Comparison of ENCODE assay signal across 1 cellular context in the genomic region with DNA sequence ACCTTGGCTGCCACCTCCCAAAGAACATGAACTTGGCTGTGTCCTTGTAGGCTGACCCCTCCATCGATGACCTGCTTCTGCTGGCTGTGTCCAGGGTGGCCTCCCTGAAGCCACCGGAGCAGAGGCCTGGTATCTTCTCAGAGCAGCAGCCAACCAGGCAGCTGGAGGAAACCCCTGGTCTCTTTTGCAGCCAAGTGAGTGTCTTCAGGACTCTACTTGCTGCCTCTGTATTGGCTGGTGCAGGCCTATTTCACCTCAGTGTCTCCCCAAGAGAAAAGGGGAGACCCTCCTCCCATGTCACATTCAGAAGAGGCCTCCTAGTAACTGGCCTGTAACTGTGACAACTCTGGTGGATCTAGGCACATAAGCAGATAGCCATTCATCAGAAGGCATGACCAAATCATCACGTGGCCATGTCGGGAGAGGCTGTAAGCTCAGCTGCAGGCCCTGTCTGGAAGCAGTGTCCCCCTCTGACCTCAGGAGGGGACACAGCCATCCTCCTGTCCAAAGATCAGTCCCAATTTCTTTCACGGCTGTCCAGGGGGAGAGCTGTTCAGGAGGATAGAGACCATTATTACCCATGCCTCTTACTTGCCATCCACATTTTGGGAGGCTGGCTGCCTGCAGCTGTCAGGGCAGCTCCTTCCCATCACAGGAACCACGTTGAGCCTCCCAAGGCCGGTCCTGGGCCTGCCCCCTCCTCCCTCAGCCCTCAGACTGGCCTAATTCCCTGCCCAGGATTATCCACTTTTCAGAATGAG.
TF ChIP-seq lines count a peak whose summit lies in the region.

No MANE protein-coding gene starts in this region.

TF ChIP-seq in HepG2, 621 proteins besides CTCF, POLR2A, EP300 and RAD21 (continued from another document and continues in another):
- TF ChIP-seq, protein P1, sequence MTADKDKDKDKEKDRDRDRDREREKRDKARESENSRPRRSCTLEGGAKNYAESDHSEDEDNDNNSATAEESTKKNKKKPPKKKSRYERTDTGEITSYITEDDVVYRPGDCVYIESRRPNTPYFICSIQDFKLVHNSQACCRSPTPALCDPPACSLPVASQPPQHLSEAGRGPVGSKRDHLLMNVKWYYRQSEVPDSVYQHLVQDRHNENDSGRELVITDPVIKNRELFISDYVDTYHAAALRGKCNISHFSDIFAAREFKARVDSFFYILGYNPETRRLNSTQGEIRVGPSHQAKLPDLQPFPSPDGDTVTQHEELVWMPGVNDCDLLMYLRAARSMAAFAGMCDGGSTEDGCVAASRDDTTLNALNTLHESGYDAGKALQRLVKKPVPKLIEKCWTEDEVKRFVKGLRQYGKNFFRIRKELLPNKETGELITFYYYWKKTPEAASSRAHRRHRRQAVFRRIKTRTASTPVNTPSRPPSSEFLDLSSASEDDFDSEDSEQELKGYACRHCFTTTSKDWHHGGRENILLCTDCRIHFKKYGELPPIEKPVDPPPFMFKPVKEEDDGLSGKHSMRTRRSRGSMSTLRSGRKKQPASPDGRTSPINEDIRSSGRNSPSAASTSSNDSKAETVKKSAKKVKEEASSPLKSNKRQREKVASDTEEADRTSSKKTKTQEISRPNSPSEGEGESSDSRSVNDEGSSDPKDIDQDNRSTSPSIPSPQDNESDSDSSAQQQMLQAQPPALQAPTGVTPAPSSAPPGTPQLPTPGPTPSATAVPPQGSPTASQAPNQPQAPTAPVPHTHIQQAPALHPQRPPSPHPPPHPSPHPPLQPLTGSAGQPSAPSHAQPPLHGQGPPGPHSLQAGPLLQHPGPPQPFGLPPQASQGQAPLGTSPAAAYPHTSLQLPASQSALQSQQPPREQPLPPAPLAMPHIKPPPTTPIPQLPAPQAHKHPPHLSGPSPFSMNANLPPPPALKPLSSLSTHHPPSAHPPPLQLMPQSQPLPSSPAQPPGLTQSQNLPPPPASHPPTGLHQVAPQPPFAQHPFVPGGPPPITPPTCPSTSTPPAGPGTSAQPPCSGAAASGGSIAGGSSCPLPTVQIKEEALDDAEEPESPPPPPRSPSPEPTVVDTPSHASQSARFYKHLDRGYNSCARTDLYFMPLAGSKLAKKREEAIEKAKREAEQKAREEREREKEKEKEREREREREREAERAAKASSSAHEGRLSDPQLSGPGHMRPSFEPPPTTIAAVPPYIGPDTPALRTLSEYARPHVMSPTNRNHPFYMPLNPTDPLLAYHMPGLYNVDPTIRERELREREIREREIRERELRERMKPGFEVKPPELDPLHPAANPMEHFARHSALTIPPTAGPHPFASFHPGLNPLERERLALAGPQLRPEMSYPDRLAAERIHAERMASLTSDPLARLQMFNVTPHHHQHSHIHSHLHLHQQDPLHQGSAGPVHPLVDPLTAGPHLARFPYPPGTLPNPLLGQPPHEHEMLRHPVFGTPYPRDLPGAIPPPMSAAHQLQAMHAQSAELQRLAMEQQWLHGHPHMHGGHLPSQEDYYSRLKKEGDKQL (CRISPR knock-in tag; IDR thresholded peaks at IDR 0.05; ENCODE audit: low read depth), result 0 out of 2 replicates have a peak, but pooled peaks have one; percentile 23
- TF ChIP-seq TARDBP (CRISPR knock-in tag; IDR thresholded peaks at IDR 0.05), result peak; percentile 85
- TF ChIP-seq, protein P2, sequence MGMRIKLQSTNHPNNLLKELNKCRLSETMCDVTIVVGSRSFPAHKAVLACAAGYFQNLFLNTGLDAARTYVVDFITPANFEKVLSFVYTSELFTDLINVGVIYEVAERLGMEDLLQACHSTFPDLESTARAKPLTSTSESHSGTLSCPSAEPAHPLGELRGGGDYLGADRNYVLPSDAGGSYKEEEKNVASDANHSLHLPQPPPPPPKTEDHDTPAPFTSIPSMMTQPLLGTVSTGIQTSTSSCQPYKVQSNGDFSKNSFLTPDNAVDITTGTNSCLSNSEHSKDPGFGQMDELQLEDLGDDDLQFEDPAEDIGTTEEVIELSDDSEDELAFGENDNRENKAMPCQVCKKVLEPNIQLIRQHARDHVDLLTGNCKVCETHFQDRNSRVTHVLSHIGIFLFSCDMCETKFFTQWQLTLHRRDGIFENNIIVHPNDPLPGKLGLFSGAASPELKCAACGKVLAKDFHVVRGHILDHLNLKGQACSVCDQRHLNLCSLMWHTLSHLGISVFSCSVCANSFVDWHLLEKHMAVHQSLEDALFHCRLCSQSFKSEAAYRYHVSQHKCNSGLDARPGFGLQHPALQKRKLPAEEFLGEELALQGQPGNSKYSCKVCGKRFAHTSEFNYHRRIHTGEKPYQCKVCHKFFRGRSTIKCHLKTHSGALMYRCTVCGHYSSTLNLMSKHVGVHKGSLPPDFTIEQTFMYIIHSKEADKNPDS (CRISPR knock-in tag; IDR thresholded peaks at IDR 0.05), result no peak
- no peak for TF ChIP-seq ADNP (CRISPR knock-in tag; IDR thresholded peaks at IDR 0.05)
- TF ChIP-seq SMYD3 (CRISPR knock-in tag; IDR thresholded peaks at IDR 0.05), result 0 out of 2 replicates have a peak, but pooled peaks have one; percentile 8
- TF ChIP-seq GATA4 (IDR thresholded peaks at IDR 0.05; ENCODE audit: borderline replicate concordance, low read depth), result 0 out of 2 replicates have a peak, but pooled peaks have one; percentile 29
- peak; percentile 77 for TF ChIP-seq ISL2 (CRISPR knock-in tag; IDR thresholded peaks at IDR 0.05)
- TF ChIP-seq, protein P3, sequence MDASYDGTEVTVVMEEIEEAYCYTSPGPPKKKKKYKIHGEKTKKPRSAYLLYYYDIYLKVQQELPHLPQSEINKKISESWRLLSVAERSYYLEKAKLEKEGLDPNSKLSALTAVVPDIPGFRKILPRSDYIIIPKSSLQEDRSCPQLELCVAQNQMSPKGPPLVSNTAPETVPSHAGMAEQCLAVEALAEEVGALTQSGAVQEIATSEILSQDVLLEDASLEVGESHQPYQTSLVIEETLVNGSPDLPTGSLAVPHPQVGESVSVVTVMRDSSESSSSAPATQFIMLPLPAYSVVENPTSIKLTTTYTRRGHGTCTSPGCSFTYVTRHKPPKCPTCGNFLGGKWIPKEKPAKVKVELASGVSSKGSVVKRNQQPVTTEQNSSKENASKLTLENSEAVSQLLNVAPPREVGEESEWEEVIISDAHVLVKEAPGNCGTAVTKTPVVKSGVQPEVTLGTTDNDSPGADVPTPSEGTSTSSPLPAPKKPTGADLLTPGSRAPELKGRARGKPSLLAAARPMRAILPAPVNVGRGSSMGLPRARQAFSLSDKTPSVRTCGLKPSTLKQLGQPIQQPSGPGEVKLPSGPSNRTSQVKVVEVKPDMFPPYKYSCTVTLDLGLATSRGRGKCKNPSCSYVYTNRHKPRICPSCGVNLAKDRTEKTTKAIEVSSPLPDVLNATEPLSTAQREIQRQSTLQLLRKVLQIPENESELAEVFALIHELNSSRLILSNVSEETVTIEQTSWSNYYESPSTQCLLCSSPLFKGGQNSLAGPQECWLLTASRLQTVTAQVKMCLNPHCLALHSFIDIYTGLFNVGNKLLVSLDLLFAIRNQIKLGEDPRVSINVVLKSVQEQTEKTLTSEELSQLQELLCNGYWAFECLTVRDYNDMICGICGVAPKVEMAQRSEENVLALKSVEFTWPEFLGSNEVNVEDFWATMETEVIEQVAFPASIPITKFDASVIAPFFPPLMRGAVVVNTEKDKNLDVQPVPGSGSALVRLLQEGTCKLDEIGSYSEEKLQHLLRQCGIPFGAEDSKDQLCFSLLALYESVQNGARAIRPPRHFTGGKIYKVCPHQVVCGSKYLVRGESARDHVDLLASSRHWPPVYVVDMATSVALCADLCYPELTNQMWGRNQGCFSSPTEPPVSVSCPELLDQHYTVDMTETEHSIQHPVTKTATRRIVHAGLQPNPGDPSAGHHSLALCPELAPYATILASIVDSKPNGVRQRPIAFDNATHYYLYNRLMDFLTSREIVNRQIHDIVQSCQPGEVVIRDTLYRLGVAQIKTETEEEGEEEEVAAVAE (CRISPR knock-in tag; IDR thresholded peaks at IDR 0.05; ENCODE audit: borderline replicate concordance), result 0 out of 2 replicates have a peak, but pooled peaks have one; percentile 15
- TF ChIP-seq KLF12 (CRISPR knock-in tag; IDR thresholded peaks at IDR 0.05; ENCODE audit: borderline replicate concordance), result no peak
- 0 out of 2 replicates have a peak, but pooled peaks have one; percentile 24 for TF ChIP-seq WIZ (CRISPR knock-in tag; IDR thresholded peaks at IDR 0.05)
- TF ChIP-seq, protein P4, sequence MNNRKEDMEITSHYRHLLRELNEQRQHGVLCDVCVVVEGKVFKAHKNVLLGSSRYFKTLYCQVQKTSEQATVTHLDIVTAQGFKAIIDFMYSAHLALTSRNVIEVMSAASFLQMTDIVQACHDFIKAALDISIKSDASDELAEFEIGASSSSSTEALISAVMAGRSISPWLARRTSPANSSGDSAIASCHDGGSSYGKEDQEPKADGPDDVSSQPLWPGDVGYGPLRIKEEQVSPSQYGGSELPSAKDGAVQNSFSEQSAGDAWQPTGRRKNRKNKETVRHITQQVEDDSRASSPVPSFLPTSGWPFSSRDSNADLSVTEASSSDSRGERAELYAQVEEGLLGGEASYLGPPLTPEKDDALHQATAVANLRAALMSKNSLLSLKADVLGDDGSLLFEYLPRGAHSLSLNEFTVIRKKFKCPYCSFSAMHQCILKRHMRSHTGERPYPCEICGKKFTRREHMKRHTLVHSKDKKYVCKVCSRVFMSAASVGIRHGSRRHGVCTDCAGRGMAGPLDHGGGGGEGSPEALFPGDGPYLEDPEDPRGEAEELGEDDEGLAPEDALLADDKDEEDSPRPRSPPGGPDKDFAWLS (CRISPR knock-in tag; IDR thresholded peaks at IDR 0.05; ENCODE audit: borderline replicate concordance), result no peak
- no peak; the same call in 1 of the 2 replicates for TF ChIP-seq STAG1 (CRISPR knock-in tag; IDR thresholded peaks at IDR 0.05)
- no peak for TF ChIP-seq ZMYM2 (CRISPR knock-in tag; IDR thresholded peaks at IDR 0.05)
- peak; percentile 90 for TF ChIP-seq ZNF709 (CRISPR knock-in tag; IDR thresholded peaks at IDR 0.05)
- 0 out of 2 replicates have a peak, but pooled peaks have one; percentile 13 for TF ChIP-seq HMG20B (CRISPR knock-in tag; conservative IDR thresholded peaks at IDR 0.05)
- peak; percentile 63; the same call in 1 of the 2 replicates for TF ChIP-seq NCOR1 (IDR thresholded peaks at IDR 0.05; ENCODE audit: borderline replicate concordance, low read length)
- peak; percentile 97 for TF ChIP-seq BRD4 (CRISPR knock-in tag; IDR thresholded peaks at IDR 0.05)
- TF ChIP-seq KLF11 (CRISPR knock-in tag; IDR thresholded peaks at IDR 0.05), result peak; percentile 48; the same call in 1 of the 2 replicates
- no peak for TF ChIP-seq MYNN (CRISPR knock-in tag; IDR thresholded peaks at IDR 0.05; ENCODE audit: low read depth)
- 0 out of 2 replicates have a peak, but pooled peaks have one; percentile 31 for TF ChIP-seq ZNF343 (CRISPR knock-in tag; IDR thresholded peaks at IDR 0.05)
- no peak for TF ChIP-seq NONO (IDR thresholded peaks at IDR 0.05)
- TF ChIP-seq NONO (CRISPR knock-in tag; conservative IDR thresholded peaks at IDR 0.05), result no peak
- TF ChIP-seq PITX1 (CRISPR knock-in tag; IDR thresholded peaks at IDR 0.05), result no peak
- TF ChIP-seq ZNF556 (CRISPR knock-in tag; IDR thresholded peaks at IDR 0.05; ENCODE audit: borderline replicate concordance), result peak; percentile 72; the same call in 1 of the 2 replicates
- 0 out of 2 replicates have a peak, but pooled peaks have one; percentile 40 for TF ChIP-seq ELF4 (CRISPR knock-in tag; IDR thresholded peaks at IDR 0.05; ENCODE audit: borderline replicate concordance)
- peak; percentile 50; the same call in 1 of the 2 replicates for TF ChIP-seq DR1 (CRISPR knock-in tag; IDR thresholded peaks at IDR 0.05)
- TF ChIP-seq MAF1 (CRISPR knock-in tag; IDR thresholded peaks at IDR 0.05; ENCODE audit: borderline replicate concordance), result no peak
- no peak for TF ChIP-seq ZNF326 (CRISPR knock-in tag; IDR thresholded peaks at IDR 0.05; ENCODE audit: borderline replicate concordance)
- TF ChIP-seq, protein P5, sequence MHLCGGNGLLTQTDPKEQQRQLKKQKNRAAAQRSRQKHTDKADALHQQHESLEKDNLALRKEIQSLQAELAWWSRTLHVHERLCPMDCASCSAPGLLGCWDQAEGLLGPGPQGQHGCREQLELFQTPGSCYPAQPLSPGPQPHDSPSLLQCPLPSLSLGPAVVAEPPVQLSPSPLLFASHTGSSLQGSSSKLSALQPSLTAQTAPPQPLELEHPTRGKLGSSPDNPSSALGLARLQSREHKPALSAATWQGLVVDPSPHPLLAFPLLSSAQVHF (CRISPR knock-in tag; IDR thresholded peaks at IDR 0.05), result no peak
- no peak for TF ChIP-seq NR3C1 (CRISPR knock-in tag; IDR thresholded peaks at IDR 0.05)
- TF ChIP-seq, protein P6, sequence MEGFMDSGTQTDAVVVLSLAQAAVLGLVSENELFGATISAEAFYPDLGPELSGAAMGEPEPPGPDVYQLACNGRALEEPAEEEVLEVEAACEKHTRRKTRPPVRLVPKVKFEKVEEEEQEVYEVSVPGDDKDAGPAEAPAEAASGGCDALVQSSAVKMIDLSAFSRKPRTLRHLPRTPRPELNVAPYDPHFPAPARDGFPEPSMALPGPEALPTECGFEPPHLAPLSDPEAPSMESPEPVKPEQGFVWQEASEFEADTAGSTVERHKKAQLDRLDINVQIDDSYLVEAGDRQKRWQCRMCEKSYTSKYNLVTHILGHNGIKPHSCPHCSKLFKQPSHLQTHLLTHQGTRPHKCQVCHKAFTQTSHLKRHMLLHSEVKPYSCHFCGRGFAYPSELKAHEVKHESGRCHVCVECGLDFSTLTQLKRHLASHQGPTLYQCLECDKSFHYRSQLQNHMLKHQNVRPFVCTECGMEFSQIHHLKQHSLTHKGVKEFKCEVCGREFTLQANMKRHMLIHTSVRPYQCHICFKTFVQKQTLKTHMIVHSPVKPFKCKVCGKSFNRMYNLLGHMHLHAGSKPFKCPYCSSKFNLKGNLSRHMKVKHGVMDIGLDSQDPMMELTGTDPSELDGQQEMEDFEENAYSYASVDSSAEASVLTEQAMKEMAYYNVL (CRISPR knock-in tag; IDR thresholded peaks at IDR 0.05; ENCODE audit: borderline replicate concordance), result peak; percentile 80; the same call in 1 of the 2 replicates
- peak; percentile 94 for TF ChIP-seq ZNF788 (CRISPR knock-in tag; IDR thresholded peaks at IDR 0.05; ENCODE audit: borderline replicate concordance)
- TF ChIP-seq, protein P7, sequence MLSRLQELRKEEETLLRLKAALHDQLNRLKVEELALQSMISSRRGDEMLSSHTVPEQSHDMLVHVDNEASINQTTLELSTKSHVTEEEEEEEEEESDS (CRISPR knock-in tag; IDR thresholded peaks at IDR 0.05; ENCODE audit: borderline replicate concordance), result no peak
- TF ChIP-seq, protein P8, sequence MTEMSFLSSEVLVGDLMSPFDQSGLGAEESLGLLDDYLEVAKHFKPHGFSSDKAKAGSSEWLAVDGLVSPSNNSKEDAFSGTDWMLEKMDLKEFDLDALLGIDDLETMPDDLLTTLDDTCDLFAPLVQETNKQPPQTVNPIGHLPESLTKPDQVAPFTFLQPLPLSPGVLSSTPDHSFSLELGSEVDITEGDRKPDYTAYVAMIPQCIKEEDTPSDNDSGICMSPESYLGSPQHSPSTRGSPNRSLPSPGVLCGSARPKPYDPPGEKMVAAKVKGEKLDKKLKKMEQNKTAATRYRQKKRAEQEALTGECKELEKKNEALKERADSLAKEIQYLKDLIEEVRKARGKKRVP (CRISPR knock-in tag; IDR thresholded peaks at IDR 0.05), result no peak
- TF ChIP-seq NFYB (CRISPR knock-in tag; IDR thresholded peaks at IDR 0.05), result peak; percentile 5; the same call in 1 of the 2 replicates
- TF ChIP-seq, protein P9, sequence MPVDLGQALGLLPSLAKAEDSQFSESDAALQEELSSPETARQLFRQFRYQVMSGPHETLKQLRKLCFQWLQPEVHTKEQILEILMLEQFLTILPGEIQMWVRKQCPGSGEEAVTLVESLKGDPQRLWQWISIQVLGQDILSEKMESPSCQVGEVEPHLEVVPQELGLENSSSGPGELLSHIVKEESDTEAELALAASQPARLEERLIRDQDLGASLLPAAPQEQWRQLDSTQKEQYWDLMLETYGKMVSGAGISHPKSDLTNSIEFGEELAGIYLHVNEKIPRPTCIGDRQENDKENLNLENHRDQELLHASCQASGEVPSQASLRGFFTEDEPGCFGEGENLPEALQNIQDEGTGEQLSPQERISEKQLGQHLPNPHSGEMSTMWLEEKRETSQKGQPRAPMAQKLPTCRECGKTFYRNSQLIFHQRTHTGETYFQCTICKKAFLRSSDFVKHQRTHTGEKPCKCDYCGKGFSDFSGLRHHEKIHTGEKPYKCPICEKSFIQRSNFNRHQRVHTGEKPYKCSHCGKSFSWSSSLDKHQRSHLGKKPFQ (CRISPR knock-in tag; IDR thresholded peaks at IDR 0.05; ENCODE audit: insufficient replicate concordance), result no peak
- TF ChIP-seq ZNF383 (CRISPR knock-in tag; IDR thresholded peaks at IDR 0.05; ENCODE audit: borderline replicate concordance), result no peak
